ENCODE assay signal across 16 cellular contexts in genomic region chr5:77281969-77282336, GRCh38.
"Had no signal": no experiment of that assay in that cellular context is flagged by ENCODE, and none has a peak within 500 bp of the region (broad histone marks: within the 10 kb centered on the region; RNA-seq: fewer than 3 reads in every experiment).

No MANE protein-coding gene starts in this region.

- H3K4me1 Mint-ChIP-seq: activated CD8-positive, alpha-beta memory T cell treated with anti-CD3 and anti-CD28 coated beads, Interleukin-2, amount 10 ng/mL, durations not matched to agents 7 days and 5 days; central memory CD8-positive, alpha-beta T cell had no signal

- H3K27me3 Mint-ChIP-seq: naive B cell had no signal

- FAIRE-seq: endothelial cell of umbilical vein, frontal cortex, small intestine had no signal

- H3K9me3 ChIP-seq: heart right ventricle had no signal

- DNase-seq: activated CD4-positive, alpha-beta T cell treated with anti-CD3 and anti-CD28 coated beads, Interleukin-2, amount 50 U/mL, for 48 hours; activated CD8-positive, alpha-beta memory T cell treated with anti-CD3 and anti-CD28 coated beads, Interleukin-2, amount 10 ng/mL, durations not matched to agents 7 days and 5 days; activated naive CD4-positive, alpha-beta T cell treated with anti-CD3 and anti-CD28 coated beads for 36 hours; activated T-cell treated with anti-CD3 and anti-CD28 coated beads, Interleukin-2, amount 50 U/mL, for 1 hour; effector CD8-positive, alpha-beta T cell; heart right ventricle; left colon; naive B cell; small intestine; stimulated activated CD4-positive, alpha-beta T cell treated with anti-CD3 and anti-CD28 coated beads, Interleukin-4, amount 100 ng/mL, for 24 hours; stimulated activated naive CD4-positive, alpha-beta T cell had no signal

- H3K27ac ChIP-seq: heart right ventricle had no signal

- H3K4me1 ChIP-seq: heart right ventricle had no signal

- H3K4me3 Mint-ChIP-seq: activated CD8-positive, alpha-beta memory T cell treated with anti-CD3 and anti-CD28 coated beads, Interleukin-2, amount 10 ng/mL, durations not matched to agents 7 days and 5 days; activated naive CD4-positive, alpha-beta T cell treated with anti-CD3 and anti-CD28 coated beads for 36 hours; central memory CD8-positive, alpha-beta T cell; naive B cell had no signal

- H3K27me3 ChIP-seq: heart right ventricle had no signal

- H3K4me3 ChIP-seq: heart right ventricle, lung had no signal

- H3K9me3 Mint-ChIP-seq: activated naive CD4-positive, alpha-beta T cell treated with anti-CD3 and anti-CD28 coated beads for 36 hours; activated T-helper 2 cell treated with anti-CD3 and anti-CD28 coated beads, Interferon-gamma antibody, Interleukin-2, Interleukin-4, amounts not matched to agents 10 μg/mL and 5 μg/mL and 100 μg/mL, durations not matched to agents 14 hours and 24 hours and 36 hours; central memory CD8-positive, alpha-beta T cell; naive B cell had no signal

- ATAC-seq: activated CD8-positive, alpha-beta memory T cell treated with anti-CD3 and anti-CD28 coated beads, Interleukin-2, amount 10 ng/mL, durations not matched to agents 7 days and 5 days; left colon had no signal

- H3K36me3 ChIP-seq: heart right ventricle had no signal

- H3K27ac Mint-ChIP-seq: activated CD8-positive, alpha-beta memory T cell treated with anti-CD3 and anti-CD28 coated beads, Interleukin-2, amount 10 ng/mL, durations not matched to agents 7 days and 5 days; activated naive CD4-positive, alpha-beta T cell treated with anti-CD3 and anti-CD28 coated beads for 36 hours; activated T-helper 2 cell treated with anti-CD3 and anti-CD28 coated beads, Interferon-gamma antibody, Interleukin-2, Interleukin-4, amounts not matched to agents 10 μg/mL and 5 μg/mL and 100 μg/mL, durations not matched to agents 14 hours and 24 hours and 36 hours; naive B cell had no signal

- H3K36me3 Mint-ChIP-seq: activated CD8-positive, alpha-beta memory T cell treated with anti-CD3 and anti-CD28 coated beads, Interleukin-2, amount 10 ng/mL, durations not matched to agents 7 days and 5 days; naive B cell had no signal
